ENCODE assay signal across 8 cellular contexts in the genomic region with DNA sequence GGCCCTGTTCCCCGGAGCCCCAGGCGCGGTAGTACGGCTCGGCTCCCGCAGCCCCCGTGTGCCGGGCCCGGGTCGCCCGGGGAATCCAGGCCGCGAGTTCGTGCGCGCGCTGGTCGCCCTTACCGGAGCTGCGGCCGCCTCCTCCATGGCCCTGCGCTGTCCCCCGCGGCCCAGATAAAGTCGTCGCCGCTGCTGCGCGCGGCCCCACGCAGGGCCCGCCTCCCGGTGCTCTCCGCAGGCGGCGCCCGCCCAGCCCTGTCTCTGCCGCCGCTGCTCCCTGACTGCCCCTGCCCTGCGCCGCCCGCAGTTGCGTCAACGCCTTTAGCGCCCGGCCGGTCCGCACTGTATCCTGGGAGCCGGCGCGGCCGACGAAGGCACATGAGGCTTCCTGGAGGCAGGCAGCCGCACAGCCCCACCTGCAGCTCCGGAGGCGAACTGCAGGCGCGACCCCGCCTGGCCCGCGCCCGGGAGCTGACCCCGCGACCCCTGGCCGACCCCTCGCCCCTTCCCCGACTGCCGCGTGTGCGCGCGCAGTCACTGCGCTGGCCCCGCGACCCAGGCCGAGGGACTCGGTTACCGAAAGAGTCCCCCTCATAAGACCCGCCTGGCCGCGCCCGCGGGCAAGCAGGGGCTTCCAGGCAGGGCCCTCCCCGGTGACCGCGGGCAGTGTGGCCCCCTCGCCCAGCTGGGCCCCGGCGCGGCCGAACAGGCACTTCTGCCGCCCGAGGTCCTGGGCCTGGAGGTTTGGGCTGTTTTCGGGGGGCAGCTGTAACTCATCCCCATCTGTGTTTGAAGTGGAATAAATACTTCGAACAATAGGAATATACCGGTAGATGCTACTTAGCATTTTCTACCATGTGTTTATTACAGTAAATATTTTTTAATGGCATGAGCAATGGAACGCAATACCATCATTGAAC.
DNase-seq lines count a peak whose midpoint lies in the region; ATAC-seq and TF ChIP-seq lines count a peak whose summit lies in the region.

No MANE protein-coding gene starts in this region.

- H3K4me1 Mint-ChIP-seq in endothelial cell (ENCODE audit: unreplicated experiment) = peaks cover 22% of the 10 kb centered on the region

- TF ChIP-seq CTCF in endothelial cell (IDR thresholded peaks at IDR 0.05; ENCODE audit: unreplicated experiment) = peak; percentile 83

- peaks cover 10% of the 10 kb centered on the region for H3K27me3 Mint-ChIP-seq in endothelial cell (ENCODE audit: unreplicated experiment)

- peak; percentile 95 for DNase-seq in D341Med (ENCODE audit: low spot score)
- peak; percentile 39 to 94 (median 88) for DNase-seq in HUDEP-2 (lab: John Stamatoyannopoulos, UW; ENCODE audit: unreplicated experiment in 76 of 76)
- peak; percentile 48 for DNase-seq in NOMO-1 treated with dmso at 0.1 percent for 144 hours (lab: John Stamatoyannopoulos, UW; ENCODE audit: unreplicated experiment)
- DNase-seq in activated CD8-positive, alpha-beta memory T cell treated with anti-CD3 and anti-CD28 coated beads, Interleukin-2, amount 50 U/mL, for 24 hours (ENCODE audit: extremely low read depth) = peak; percentile 75
- DNase-seq in endothelial cell (ENCODE audit: low spot score) = peak; percentile 95
- peak; percentile 90 for DNase-seq in midbrain (lab: John Stamatoyannopoulos, UW)
- DNase-seq in stimulated activated CD8-positive, alpha-beta memory T cell treated with anti-CD3 and anti-CD28 coated beads, Interleukin-15, amount 100 ng/mL, for 48 hours (ENCODE audit: low read depth in 2 of 2) = peak; percentile 92 to 93

- no peak overlapping the region for H3K27ac Mint-ChIP-seq in endothelial cell (ENCODE audit: unreplicated experiment)

- no peaks in the 10 kb centered on the region for H3K9me3 Mint-ChIP-seq in endothelial cell (ENCODE audit: unreplicated experiment)

- peak; percentile 90 for ATAC-seq in GM21390 (IDR thresholded peaks at IDR 0.05; ENCODE audit: unreplicated experiment)

- peaks cover 16% of the 10 kb centered on the region for H3K36me3 Mint-ChIP-seq in endothelial cell (ENCODE audit: low read depth, unreplicated experiment)

- H3K4me3 Mint-ChIP-seq in endothelial cell (ENCODE audit: unreplicated experiment) = peak overlapping the region; percentile 91

Comparison
In these comparisons a context has a peak if more than half of its experiments do, and no peak if none do; other contexts are left out.
1. Peak in every context shown above with its lines: DNase-seq and ATAC-seq.